ENCODE assay signal across 8 cellular contexts in genomic region chr3:10142707-10143560, GRCh38. TPM values are rescaled to one million over a fixed set of nuclear protein-coding genes. Genes with fewer than 3 reads are reported as not detected.
DNase-seq lines count a peak whose midpoint lies in the region; ATAC-seq and TF ChIP-seq lines count a peak whose summit lies in the region.

No MANE protein-coding gene starts in this region.

- no peaks in the 10 kb centered on the region for H3K9me3 Mint-ChIP-seq in CD4-positive, alpha-beta T cell
- no peaks in the 10 kb centered on the region for H3K9me3 Mint-ChIP-seq in activated naive CD4-positive, alpha-beta T cell treated with anti-CD3 and anti-CD28 coated beads, Interleukin-2, amount 10 ng/mL, durations not matched to agents 7 days and 5 days
- H3K9me3 Mint-ChIP-seq in stimulated activated naive CD8-positive, alpha-beta T cell treated with anti-CD3 and anti-CD28 coated beads, Interleukin-15, Interleukin-2, amounts not matched to agents 100 ng/mL and 50 ng/mL, for 24 hours: no peaks in the 10 kb centered on the region

- no peak for ATAC-seq in CD4-positive, alpha-beta T cell (ENCODE audit: poor library complexity)

- H3K4me3 Mint-ChIP-seq in CD4-positive, alpha-beta T cell: peak overlapping the region; percentile 90
- H3K4me3 Mint-ChIP-seq in activated naive CD4-positive, alpha-beta T cell treated with anti-CD3 and anti-CD28 coated beads, Interleukin-2, amount 10 ng/mL, durations not matched to agents 7 days and 5 days: peak overlapping the region; percentile 83
- H3K4me3 Mint-ChIP-seq in stimulated activated naive CD8-positive, alpha-beta T cell treated with anti-CD3 and anti-CD28 coated beads, Interleukin-15, Interleukin-2, amounts not matched to agents 100 ng/mL and 50 ng/mL, for 24 hours: peak overlapping the region; percentile 94

- no peaks in the 10 kb centered on the region for H3K9me3 ChIP-seq in CD4-positive, alpha-beta T cell (ENCODE audit: control insufficient read depth, low read length)
- no peaks in the 10 kb centered on the region for H3K9me3 ChIP-seq in iPS-15b (ENCODE audit: control insufficient read depth, insufficient read depth, low read length)

- H3K4me3 ChIP-seq in Jurkat, Clone E6-1 (ENCODE audit: low read length): peak overlapping the region; percentile 82
- peak overlapping the region; percentile 83 for H3K4me3 ChIP-seq in iPS-15b (ENCODE audit: low read depth, low read length)

- peak overlapping the region; percentile 85 for H3K27ac Mint-ChIP-seq in CD4-positive, alpha-beta T cell
- peak overlapping the region; percentile 97 for H3K27ac Mint-ChIP-seq in activated naive CD4-positive, alpha-beta T cell treated with anti-CD3 and anti-CD28 coated beads, Interleukin-2, amount 10 ng/mL, durations not matched to agents 7 days and 5 days
- peak overlapping the region; percentile 89 for H3K27ac Mint-ChIP-seq in stimulated activated naive CD8-positive, alpha-beta T cell treated with anti-CD3 and anti-CD28 coated beads, Interleukin-15, Interleukin-2, amounts not matched to agents 100 ng/mL and 50 ng/mL, for 24 hours

- intact Hi-C loops in CD4-positive, alpha-beta T cell (cut with DNase I, micrococcal nuclease): loop anchor here (2.0 to 10.0 kb wide), 7 partner anchors 22 to 208 kb away; partner anchors contain the start of genes TATDN2 (in 2 of the 2), CRELD1 (in 1 of the 2) and IRAK2 (in 1 of the 2)

- no peak overlapping the region for H3K9ac ChIP-seq in iPS-15b (ENCODE audit: low read depth, low read length)

- TF ChIP-seq CTCF in CD4-positive, alpha-beta T cell (IDR thresholded peaks at IDR 0.05): no peak

- no peak overlapping the region for H3K27ac ChIP-seq in CD4-positive, alpha-beta T cell (ENCODE audit: low read depth, low read length)

- no peaks in the 10 kb centered on the region for H3K4me1 ChIP-seq in iPS-15b (ENCODE audit: control insufficient read depth, insufficient read depth, low read length)

- no peaks in the 10 kb centered on the region for H3K27me3 ChIP-seq in CD4-positive, alpha-beta T cell (ENCODE audit: control insufficient read depth, insufficient read depth, low read length)
- no peaks in the 10 kb centered on the region for H3K27me3 ChIP-seq in iPS-15b (ENCODE audit: control insufficient read depth, insufficient read depth, low read length)

- H3K36me3 ChIP-seq in iPS-15b (ENCODE audit: control insufficient read depth, insufficient read depth, low read length): no peaks in the 10 kb centered on the region

- DNase-seq in CD4-positive, alpha-beta T cell: peak in 1 of 10 experiments; percentile 1
- DNase-seq in Jurkat, Clone E6-1 (ENCODE audit: low read depth, low spot score): peak; percentile 67
- peak; percentile 39 for DNase-seq in activated naive CD4-positive, alpha-beta T cell treated with anti-CD3 and anti-CD28 coated beads, Interleukin-2, amount 10 ng/mL, durations not matched to agents 7 days and 5 days
- DNase-seq in NAMALWA (ENCODE audit: low spot score) (no peak), SKM-1 treated with dmso at 0.1 percent for 144 hours (lab: John Stamatoyannopoulos, UW; ENCODE audit: unreplicated experiment) (no peak), GDM1 (lab: John Stamatoyannopoulos, UW) (no peak)

- no peaks in the 10 kb centered on the region for H3K27me3 Mint-ChIP-seq in CD4-positive, alpha-beta T cell
- peaks cover 3% of the 10 kb centered on the region for H3K27me3 Mint-ChIP-seq in activated naive CD4-positive, alpha-beta T cell treated with anti-CD3 and anti-CD28 coated beads, Interleukin-2, amount 10 ng/mL, durations not matched to agents 7 days and 5 days
- no peaks in the 10 kb centered on the region for H3K27me3 Mint-ChIP-seq in stimulated activated naive CD8-positive, alpha-beta T cell treated with anti-CD3 and anti-CD28 coated beads, Interleukin-15, Interleukin-2, amounts not matched to agents 100 ng/mL and 50 ng/mL, for 24 hours

- CTCF ChIA-PET in CD4-positive, alpha-beta T cell (lab: Charles Lee): interaction anchor here (1.0 kb wide), 1 partner anchor 13 kb away, joined by 4 read pairs; no protein-coding TSS in a partner anchor
- CTCF ChIA-PET in activated naive CD4-positive, alpha-beta T cell treated with anti-CD3 and anti-CD28 coated beads, Interleukin-2, amount 10 ng/mL, durations not matched to agents 7 days and 5 days (lab: Charles Lee): interaction anchor here (1.2 kb wide), 1 partner anchor 121 kb away, joined by 4 read pairs; no protein-coding TSS in a partner anchor

- H3K4me1 Mint-ChIP-seq in CD4-positive, alpha-beta T cell (ENCODE audit: low read depth): peaks cover 40% of the 10 kb centered on the region
- peaks cover 45% of the 10 kb centered on the region for H3K4me1 Mint-ChIP-seq in activated naive CD4-positive, alpha-beta T cell treated with anti-CD3 and anti-CD28 coated beads, Interleukin-2, amount 10 ng/mL, durations not matched to agents 7 days and 5 days
- H3K4me1 Mint-ChIP-seq in stimulated activated naive CD8-positive, alpha-beta T cell treated with anti-CD3 and anti-CD28 coated beads, Interleukin-15, Interleukin-2, amounts not matched to agents 100 ng/mL and 50 ng/mL, for 24 hours (ENCODE audit: low read depth): peaks cover 44% of the 10 kb centered on the region

- H3K36me3 Mint-ChIP-seq in CD4-positive, alpha-beta T cell (ENCODE audit: low read depth): peaks cover 38% of the 10 kb centered on the region
- H3K36me3 Mint-ChIP-seq in activated naive CD4-positive, alpha-beta T cell treated with anti-CD3 and anti-CD28 coated beads, Interleukin-2, amount 10 ng/mL, durations not matched to agents 7 days and 5 days: peaks cover 23% of the 10 kb centered on the region
- peaks cover 26% of the 10 kb centered on the region for H3K36me3 Mint-ChIP-seq in stimulated activated naive CD8-positive, alpha-beta T cell treated with anti-CD3 and anti-CD28 coated beads, Interleukin-15, Interleukin-2, amounts not matched to agents 100 ng/mL and 50 ng/mL, for 24 hours (ENCODE audit: low read depth)

- POLR2A ChIA-PET in CD4-positive, alpha-beta T cell (lab: Charles Lee): interaction anchor here (1.1 to 2.4 kb wide), 5 partner anchors 51 to 178 kb away, joined by 4 to 28 read pairs (median 14); partner anchors contain the start of genes SEC13 and TATDN2

RNA-seq across cellular contexts. Expression of gene VHL, which starts 1.4 kb away (rescaled TPM):
- total RNA-seq in CD4-positive, alpha-beta T cell: 10 to 100 TPM; 54.4 to 58.2 TPM
- polyA plus RNA-seq in Jurkat, Clone E6-1 (2012; ENCODE audit: insufficient read depth, insufficient read length): 42.9 TPM

RNA-seq across cellular contexts. Expression of gene IRAK2, which starts 21.8 kb away (rescaled TPM):
- total RNA-seq in CD4-positive, alpha-beta T cell: 1 to 10 TPM; 1.4 to 1.6 TPM
- polyA plus RNA-seq in Jurkat, Clone E6-1 (2012; ENCODE audit: insufficient read depth, insufficient read length): 0.25 TPM

RNA-seq across cellular contexts. Expression of gene BRK1, which starts 27.5 kb away (rescaled TPM):
- total RNA-seq in CD4-positive, alpha-beta T cell: 10 to 100 TPM; 33.1 to 33.8 TPM
- 156 TPM for polyA plus RNA-seq in Jurkat, Clone E6-1 (2012; ENCODE audit: insufficient read depth, insufficient read length)

RNA-seq across cellular contexts. Expression of gene FANCD2OS, which starts 34.9 kb away (rescaled TPM):
- not detected for total RNA-seq in CD4-positive, alpha-beta T cell
- not detected for polyA plus RNA-seq in Jurkat, Clone E6-1 (2012; ENCODE audit: insufficient read depth, insufficient read length)

Comparison
In these comparisons a context has a peak if more than half of its experiments do, and no peak if none do; other contexts are left out.
1. DNase-seq: peak in Jurkat, Clone E6-1 (single experiment) and activated naive CD4-positive, alpha-beta T cell treated with anti-CD3 and anti-CD28 coated beads, Interleukin-2, amount 10 ng/mL, durations not matched to agents 7 days and 5 days (single experiment); none in NAMALWA (single experiment), SKM-1 treated with dmso at 0.1 percent for 144 hours (single experiment) and GDM1 (single experiment).
2. Peak in every context shown above with its lines, with median percentiles within 50 percentile points of each other: H3K27ac Mint-ChIP-seq and H3K4me3 Mint-ChIP-seq.